23 cellular contexts compared by ENCODE assay signal in genomic region chr3:115861166-115861733, GRCh38.
DNase-seq lines count a peak whose midpoint lies in the region; ATAC-seq, FAIRE-seq and TF ChIP-seq lines count a peak whose summit lies in the region.
"Had no signal": no experiment of that assay in that cellular context is flagged by ENCODE, and none has a peak within 500 bp of the region (broad histone marks: within the 10 kb centered on the region; RNA-seq: fewer than 3 reads in every experiment).

No MANE protein-coding gene starts in this region.

- peak; percentile 25; the same call in 1 of the 3 replicates for ATAC-seq in RWPE2 (ENCODE audit: low read depth)
- no peak for ATAC-seq in GM21529 (IDR thresholded peaks at IDR 0.05; ENCODE audit: unreplicated experiment)
- no peak for ATAC-seq in natural killer cell treated with Interleukin-12 subunit alpha and Interleukin-12 subunit beta and Interleukin-15 and Interleukin-18, amount 100 ng/mL, for 72 hours
- ATAC-seq: effector memory CD8-positive, alpha-beta T cell; mucosa of descending colon; stimulated activated naive CD8-positive, alpha-beta T cell treated with anti-CD3 and anti-CD28 coated beads, Interleukin-15, amount 100 ng/mL, for 72 hours; T-cell had no signal

- TF ChIP-seq POLR2A in erythroblast (IDR thresholded peaks at IDR 0.05; ENCODE audit: low read length), result no peak

- H3K27me3 Mint-ChIP-seq in glutamatergic neuron (ENCODE audit: unreplicated experiment), result peaks cover 2% of the 10 kb centered on the region
- peaks cover 25 to 61% of the 10 kb centered on the region in 2 donors for H3K27me3 Mint-ChIP-seq in natural killer cell treated with Interleukin-12 subunit alpha and Interleukin-12 subunit beta and Interleukin-15 and Interleukin-18, amount 100 ng/mL, for 72 hours

- no peaks in the 10 kb centered on the region for H3K9me3 ChIP-seq in cardiac muscle cell (ENCODE audit: low read depth)
- no peaks in the 10 kb centered on the region for H3K9me3 ChIP-seq in RWPE2 (ENCODE audit: severe bottlenecking)
- no peaks in the 10 kb centered on the region for H3K9me3 ChIP-seq in small intestine (ENCODE audit: control insufficient read depth, low read depth)
- H3K9me3 ChIP-seq: BE2C, mucosa of descending colon, neutrophil, upper lobe of left lung had no signal

- H3K27me3 ChIP-seq in cardiac muscle cell, result no peaks in the 10 kb centered on the region
- H3K27me3 ChIP-seq in RWPE2 (ENCODE audit: insufficient read depth, poor library complexity, severe bottlenecking), result no peaks in the 10 kb centered on the region
- peaks cover 0 to 2% of the 10 kb centered on the region in 2 donors for H3K27me3 ChIP-seq in small intestine (ENCODE audit: control insufficient read depth in 2 of 2, insufficient read depth in 2 of 2, low read length in 2 of 2)
- H3K27me3 ChIP-seq: BE2C, neutrophil, upper lobe of left lung had no signal

- H3K27ac ChIP-seq in cardiac muscle cell (no peak overlapping the region), RWPE2 (ENCODE audit: poor library complexity, severe bottlenecking) (no peak overlapping the region), small intestine (ENCODE audit: low read depth in 1 of 2, low read length in 1 of 2) (no peak overlapping the region)
- H3K27ac ChIP-seq: neutrophil, upper lobe of left lung had no signal

- no peaks in the 10 kb centered on the region for H3K36me3 Mint-ChIP-seq in glutamatergic neuron (ENCODE audit: unreplicated experiment)
- no peaks in the 10 kb centered on the region for H3K36me3 Mint-ChIP-seq in natural killer cell treated with Interleukin-12 subunit alpha and Interleukin-12 subunit beta and Interleukin-15 and Interleukin-18, amount 100 ng/mL, for 72 hours
- H3K36me3 Mint-ChIP-seq: activated naive CD8-positive, alpha-beta T cell treated with anti-CD3 and anti-CD28 coated beads, Interleukin-2, amount 10 ng/mL, durations not matched to agents 7 days and 5 days; T-cell had no signal

- 74 to 83% (median 77%) methylated on average over 6 of the region's 6 CpGs for WGBS in small intestine, 3 donors

- intact Hi-C loops in cardiac septum (cut with DNase I), result no loop called here

- no peak overlapping the region for H3K4me3 Mint-ChIP-seq in glutamatergic neuron (ENCODE audit: unreplicated experiment)
- H3K4me3 Mint-ChIP-seq in natural killer cell treated with Interleukin-12 subunit alpha and Interleukin-12 subunit beta and Interleukin-15 and Interleukin-18, amount 100 ng/mL, for 72 hours, result no peak overlapping the region
- H3K4me3 Mint-ChIP-seq: activated naive CD8-positive, alpha-beta T cell treated with anti-CD3 and anti-CD28 coated beads, Interleukin-2, amount 10 ng/mL, durations not matched to agents 7 days and 5 days; effector memory CD8-positive, alpha-beta T cell; stimulated activated naive CD8-positive, alpha-beta T cell treated with anti-CD3 and anti-CD28 coated beads, Interleukin-15, amount 100 ng/mL, for 72 hours; T-cell had no signal

- no peak for FAIRE-seq in small intestine (lab: Jason Lieb, UNC)
- FAIRE-seq: colon, TTC549 had no signal

- H3K4me1 ChIP-seq in cardiac muscle cell (ENCODE audit: low read depth), result peaks cover 22% of the 10 kb centered on the region
- H3K4me1 ChIP-seq in RWPE2 (ENCODE audit: insufficient read depth, poor library complexity, severe bottlenecking), result no peaks in the 10 kb centered on the region
- H3K4me1 ChIP-seq in small intestine (ENCODE audit: control insufficient read depth in 2 of 2, insufficient read depth in 1 of 2, low read depth in 1 of 2, low read length in 1 of 2), result no peaks in the 10 kb centered on the region
- H3K4me1 ChIP-seq: upper lobe of left lung had no signal

- H3K9me3 Mint-ChIP-seq in glutamatergic neuron (ENCODE audit: unreplicated experiment), result no peaks in the 10 kb centered on the region
- no peaks in the 10 kb centered on the region for H3K9me3 Mint-ChIP-seq in natural killer cell treated with Interleukin-12 subunit alpha and Interleukin-12 subunit beta and Interleukin-15 and Interleukin-18, amount 100 ng/mL, for 72 hours
- H3K9me3 Mint-ChIP-seq: activated naive CD8-positive, alpha-beta T cell treated with anti-CD3 and anti-CD28 coated beads, Interleukin-2, amount 10 ng/mL, durations not matched to agents 7 days and 5 days; effector memory CD8-positive, alpha-beta T cell; stimulated activated naive CD8-positive, alpha-beta T cell treated with anti-CD3 and anti-CD28 coated beads, Interleukin-15, amount 100 ng/mL, for 72 hours; T-cell had no signal

- no peak overlapping the region for H3K4me3 ChIP-seq in cardiac muscle cell
- H3K4me3 ChIP-seq in RWPE2 (ENCODE audit: severe bottlenecking), result no peak overlapping the region
- no peak overlapping the region for H3K4me3 ChIP-seq in small intestine (ENCODE audit: low read depth in 1 of 2, low read length in 2 of 2)
- H3K4me3 ChIP-seq: mucosa of descending colon, upper lobe of left lung had no signal

- no peak overlapping the region for H3K27ac Mint-ChIP-seq in glutamatergic neuron (ENCODE audit: unreplicated experiment)
- H3K27ac Mint-ChIP-seq in natural killer cell treated with Interleukin-12 subunit alpha and Interleukin-12 subunit beta and Interleukin-15 and Interleukin-18, amount 100 ng/mL, for 72 hours, result no peak overlapping the region
- H3K27ac Mint-ChIP-seq: activated naive CD8-positive, alpha-beta T cell treated with anti-CD3 and anti-CD28 coated beads, Interleukin-2, amount 10 ng/mL, durations not matched to agents 7 days and 5 days; effector memory CD8-positive, alpha-beta T cell; stimulated activated naive CD8-positive, alpha-beta T cell treated with anti-CD3 and anti-CD28 coated beads, Interleukin-15, amount 100 ng/mL, for 72 hours; T-cell had no signal

- H3K36me3 ChIP-seq in cardiac muscle cell (no peaks in the 10 kb centered on the region), RWPE2 (ENCODE audit: low read depth) (no peaks in the 10 kb centered on the region), small intestine (ENCODE audit: control insufficient read depth in 2 of 2, insufficient read depth in 2 of 2, low read length in 2 of 2) (no peaks in the 10 kb centered on the region)
- H3K36me3 ChIP-seq: BE2C, neutrophil, upper lobe of left lung had no signal

- TF ChIP-seq CTCF in cardiac muscle cell (IDR thresholded peaks at IDR 0.05; ENCODE audit: low read depth, low read length), result peak; percentile 33
- peak; percentile 16 for TF ChIP-seq CTCF in RWPE2 (IDR thresholded peaks at IDR 0.05; ENCODE audit: poor library complexity, severe bottlenecking)
- peak; percentile 53 for TF ChIP-seq CTCF in glutamatergic neuron (IDR thresholded peaks at IDR 0.05; ENCODE audit: partially characterized antibody, unreplicated experiment)

- no peak for DNase-seq in cardiac muscle cell (ENCODE audit: low read depth in 1 of 2, low spot score in 1 of 2)
- DNase-seq in cardiac septum (ENCODE audit: low spot score), result no peak
- DNase-seq in RWPE2 (ENCODE audit: low spot score), result no peak
- DNase-seq in glutamatergic neuron, result no peak
- no peak for DNase-seq in small intestine
- DNase-seq in natural killer cell treated with Interleukin-12 subunit alpha and Interleukin-12 subunit beta and Interleukin-15 and Interleukin-18, amount 100 ng/mL, for 72 hours (ENCODE audit: low spot score), result no peak
- no peak for DNase-seq in erythroblast (lab: John Stamatoyannopoulos, UW)
- DNase-seq: 8988T; activated CD4-positive, alpha-beta T cell treated with anti-CD3 and anti-CD28 coated beads for 48 hours; activated naive CD8-positive, alpha-beta T cell treated with anti-CD3 and anti-CD28 coated beads, Interleukin-2, amount 10 ng/mL, durations not matched to agents 7 days and 5 days; BE2C; effector memory CD8-positive, alpha-beta T cell; mucosa of descending colon; NCI-H1092 treated with DMSO at 0.1 percent for 48 hours; SHP77 treated with DMSO at 0.1 percent for 48 hours; stimulated activated CD4-positive, alpha-beta T cell treated with anti-CD3 and anti-CD28 coated beads, Interleukin-4, amount 100 ng/mL, for 4 hours; stimulated activated naive CD8-positive, alpha-beta T cell treated with anti-CD3 and anti-CD28 coated beads, Interleukin-15, amount 100 ng/mL, for 72 hours; T-cell; upper lobe of left lung had no signal

- H3K4me1 Mint-ChIP-seq in glutamatergic neuron (ENCODE audit: low read depth, unreplicated experiment), result peaks cover 6% of the 10 kb centered on the region
- H3K4me1 Mint-ChIP-seq in natural killer cell treated with Interleukin-12 subunit alpha and Interleukin-12 subunit beta and Interleukin-15 and Interleukin-18, amount 100 ng/mL, for 72 hours (ENCODE audit: low read depth in 2 of 2), result no peaks in the 10 kb centered on the region
- H3K4me1 Mint-ChIP-seq: activated naive CD8-positive, alpha-beta T cell treated with anti-CD3 and anti-CD28 coated beads, Interleukin-2, amount 10 ng/mL, durations not matched to agents 7 days and 5 days; stimulated activated naive CD8-positive, alpha-beta T cell treated with anti-CD3 and anti-CD28 coated beads, Interleukin-15, amount 100 ng/mL, for 72 hours; T-cell had no signal
